27 cellular contexts compared by ENCODE assay signal in genomic region chr4:63764400-63764799, GRCh38.
"Had no signal": no experiment of that assay in that cellular context is flagged by ENCODE, and none has a peak within 500 bp of the region (broad histone marks: within the 10 kb centered on the region; RNA-seq: fewer than 3 reads in every experiment).

No MANE protein-coding gene starts in this region.

- H3K36me3 ChIP-seq: heart left ventricle, lower lobe of right lung, neural progenitor cell, ovary, right atrium auricular region, suprapubic skin, thoracic aorta, tibial artery, upper lobe of right lung had no signal

- H3K27me3 ChIP-seq: heart left ventricle, neural progenitor cell, ovary, right atrium auricular region, suprapubic skin, tibial artery, upper lobe of right lung had no signal

- H3K4me2 ChIP-seq: neural progenitor cell had no signal

- H3K9me3 ChIP-seq: heart left ventricle, lower lobe of right lung, ovary, right atrium auricular region, suprapubic skin, thoracic aorta, tibial artery, upper lobe of right lung had no signal

- DNase-seq: heart left ventricle; hypothalamus; immature natural killer cell; kidney; lower lobe of right lung; mammary epithelial cell; mesenchymal stem cell; naive B cell; natural killer cell; nephron progenitor cell; ovary; stimulated activated CD4-positive, alpha-beta T cell treated with anti-CD3 and anti-CD28 coated beads, Interleukin-12 subunit alpha, Interleukin-12 subunit beta, amount 100 ng/mL, for 4 hours; stimulated activated CD4-positive, alpha-beta T cell treated with anti-CD3 and anti-CD28 coated beads, Interleukin-15, amount 100 ng/mL, for 24 hours; stimulated activated CD4-positive, alpha-beta T cell treated with anti-CD3 and anti-CD28 coated beads, Interleukin-2, amount 100 ng/mL, for 24 hours; stimulated activated CD4-positive, alpha-beta T cell treated with anti-CD3 and anti-CD28 coated beads, Interleukin-4, amount 100 ng/mL, for 1 hour; stimulated activated naive B cell treated with anti-CD40 and anti-IgM and Interleukin-4, amounts not matched to agents 10 μg/mL and 1 μg/mL and 100 μg/mL, for 72 hours; tibial artery; trophoblast cell; upper lobe of right lung had no signal

- H3K27ac ChIP-seq: heart left ventricle, lower lobe of right lung, neural progenitor cell, ovary, right atrium auricular region, skin epidermis, suprapubic skin, thoracic aorta, tibial artery, upper lobe of right lung had no signal

- H3K4me1 ChIP-seq: heart left ventricle, lower lobe of right lung, neural progenitor cell, right atrium auricular region, suprapubic skin, tibial artery, upper lobe of right lung had no signal

- ATAC-seq: lower lobe of right lung; natural killer cell; sciatic nerve; stimulated activated naive B cell treated with anti-CD40 and anti-IgM and Interleukin-4, amounts not matched to agents 10 μg/mL and 1 μg/mL and 100 μg/mL, for 72 hours; upper lobe of right lung had no signal

- H3K9ac ChIP-seq: neural progenitor cell had no signal

- H2AFZ ChIP-seq: neural progenitor cell had no signal

- H3K4me3 ChIP-seq: heart left ventricle, lower lobe of right lung, neural progenitor cell, ovary, right atrium auricular region, skin epidermis, suprapubic skin, thoracic aorta, tibial artery, upper lobe of right lung had no signal

- FAIRE-seq: islet of Langerhans, kidney, urothelium cell line had no signal
